In the genomic region with DNA sequence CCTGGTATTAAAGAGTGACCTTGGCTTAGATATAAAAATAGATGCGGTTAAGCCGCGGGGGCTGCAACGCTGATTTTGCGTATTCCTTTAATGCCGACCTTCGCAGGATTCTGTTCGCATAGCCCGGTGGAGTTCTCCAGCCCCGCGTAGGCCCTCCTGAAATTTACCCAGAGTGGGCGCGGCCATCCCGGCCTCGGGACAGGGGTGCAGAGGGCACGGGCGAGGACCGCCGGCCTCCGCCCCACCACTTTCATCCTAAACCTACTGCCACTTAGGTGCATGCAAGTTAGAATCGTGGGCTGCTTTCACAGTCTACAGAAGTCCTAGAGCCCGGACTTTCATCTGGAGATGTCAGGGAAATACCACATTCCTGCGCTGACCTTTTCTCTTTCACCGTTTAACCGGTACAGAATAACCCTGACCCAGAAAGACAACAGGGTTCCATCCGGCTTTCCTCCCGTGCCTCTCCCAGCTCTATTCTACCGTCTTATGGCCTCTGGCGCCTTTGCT, we compare ENCODE assay signal across 1 cellular context.
TF ChIP-seq lines count a peak whose summit lies in the region.

No MANE protein-coding gene starts in this region.

TF ChIP-seq in HepG2, 621 proteins besides CTCF, POLR2A, EP300 and RAD21 (continued from another document and continues in another):
- TF ChIP-seq, protein P1, sequence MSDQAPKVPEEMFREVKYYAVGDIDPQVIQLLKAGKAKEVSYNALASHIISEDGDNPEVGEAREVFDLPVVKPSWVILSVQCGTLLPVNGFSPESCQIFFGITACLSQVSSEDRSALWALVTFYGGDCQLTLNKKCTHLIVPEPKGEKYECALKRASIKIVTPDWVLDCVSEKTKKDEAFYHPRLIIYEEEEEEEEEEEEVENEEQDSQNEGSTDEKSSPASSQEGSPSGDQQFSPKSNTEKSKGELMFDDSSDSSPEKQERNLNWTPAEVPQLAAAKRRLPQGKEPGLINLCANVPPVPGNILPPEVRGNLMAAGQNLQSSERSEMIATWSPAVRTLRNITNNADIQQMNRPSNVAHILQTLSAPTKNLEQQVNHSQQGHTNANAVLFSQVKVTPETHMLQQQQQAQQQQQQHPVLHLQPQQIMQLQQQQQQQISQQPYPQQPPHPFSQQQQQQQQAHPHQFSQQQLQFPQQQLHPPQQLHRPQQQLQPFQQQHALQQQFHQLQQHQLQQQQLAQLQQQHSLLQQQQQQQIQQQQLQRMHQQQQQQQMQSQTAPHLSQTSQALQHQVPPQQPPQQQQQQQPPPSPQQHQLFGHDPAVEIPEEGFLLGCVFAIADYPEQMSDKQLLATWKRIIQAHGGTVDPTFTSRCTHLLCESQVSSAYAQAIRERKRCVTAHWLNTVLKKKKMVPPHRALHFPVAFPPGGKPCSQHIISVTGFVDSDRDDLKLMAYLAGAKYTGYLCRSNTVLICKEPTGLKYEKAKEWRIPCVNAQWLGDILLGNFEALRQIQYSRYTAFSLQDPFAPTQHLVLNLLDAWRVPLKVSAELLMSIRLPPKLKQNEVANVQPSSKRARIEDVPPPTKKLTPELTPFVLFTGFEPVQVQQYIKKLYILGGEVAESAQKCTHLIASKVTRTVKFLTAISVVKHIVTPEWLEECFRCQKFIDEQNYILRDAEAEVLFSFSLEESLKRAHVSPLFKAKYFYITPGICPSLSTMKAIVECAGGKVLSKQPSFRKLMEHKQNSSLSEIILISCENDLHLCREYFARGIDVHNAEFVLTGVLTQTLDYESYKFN (CRISPR knock-in tag; conservative IDR thresholded peaks at IDR 0.05), result peak; percentile 82
- no peak for TF ChIP-seq GPN1 (CRISPR knock-in tag; IDR thresholded peaks at IDR 0.05; ENCODE audit: borderline replicate concordance)
- peak; percentile 47; the same call in 1 of the 2 replicates for TF ChIP-seq DR1 (CRISPR knock-in tag; IDR thresholded peaks at IDR 0.05)
- TF ChIP-seq YY1 (IDR thresholded peaks at IDR 0.05; ENCODE audit: insufficient read depth, insufficient replicate concordance, low read depth, low read length), result no peak
- peak; percentile 67 to 90; a peak in 3 of 4 replicates for TF ChIP-seq NR2F1 (CRISPR knock-in tag; IDR thresholded peaks at IDR 0.05)
- no peak for TF ChIP-seq PCBP2 (optimal IDR thresholded peaks at IDR 0.05; ENCODE audit: low read depth, low read length, poor library complexity, severe bottlenecking)
- no peak for TF ChIP-seq ZNF329 (CRISPR knock-in tag; IDR thresholded peaks at IDR 0.05; ENCODE audit: low read depth)
- TF ChIP-seq ISL2 (CRISPR knock-in tag; IDR thresholded peaks at IDR 0.05), result peak; percentile 88
- TF ChIP-seq, protein P2, sequence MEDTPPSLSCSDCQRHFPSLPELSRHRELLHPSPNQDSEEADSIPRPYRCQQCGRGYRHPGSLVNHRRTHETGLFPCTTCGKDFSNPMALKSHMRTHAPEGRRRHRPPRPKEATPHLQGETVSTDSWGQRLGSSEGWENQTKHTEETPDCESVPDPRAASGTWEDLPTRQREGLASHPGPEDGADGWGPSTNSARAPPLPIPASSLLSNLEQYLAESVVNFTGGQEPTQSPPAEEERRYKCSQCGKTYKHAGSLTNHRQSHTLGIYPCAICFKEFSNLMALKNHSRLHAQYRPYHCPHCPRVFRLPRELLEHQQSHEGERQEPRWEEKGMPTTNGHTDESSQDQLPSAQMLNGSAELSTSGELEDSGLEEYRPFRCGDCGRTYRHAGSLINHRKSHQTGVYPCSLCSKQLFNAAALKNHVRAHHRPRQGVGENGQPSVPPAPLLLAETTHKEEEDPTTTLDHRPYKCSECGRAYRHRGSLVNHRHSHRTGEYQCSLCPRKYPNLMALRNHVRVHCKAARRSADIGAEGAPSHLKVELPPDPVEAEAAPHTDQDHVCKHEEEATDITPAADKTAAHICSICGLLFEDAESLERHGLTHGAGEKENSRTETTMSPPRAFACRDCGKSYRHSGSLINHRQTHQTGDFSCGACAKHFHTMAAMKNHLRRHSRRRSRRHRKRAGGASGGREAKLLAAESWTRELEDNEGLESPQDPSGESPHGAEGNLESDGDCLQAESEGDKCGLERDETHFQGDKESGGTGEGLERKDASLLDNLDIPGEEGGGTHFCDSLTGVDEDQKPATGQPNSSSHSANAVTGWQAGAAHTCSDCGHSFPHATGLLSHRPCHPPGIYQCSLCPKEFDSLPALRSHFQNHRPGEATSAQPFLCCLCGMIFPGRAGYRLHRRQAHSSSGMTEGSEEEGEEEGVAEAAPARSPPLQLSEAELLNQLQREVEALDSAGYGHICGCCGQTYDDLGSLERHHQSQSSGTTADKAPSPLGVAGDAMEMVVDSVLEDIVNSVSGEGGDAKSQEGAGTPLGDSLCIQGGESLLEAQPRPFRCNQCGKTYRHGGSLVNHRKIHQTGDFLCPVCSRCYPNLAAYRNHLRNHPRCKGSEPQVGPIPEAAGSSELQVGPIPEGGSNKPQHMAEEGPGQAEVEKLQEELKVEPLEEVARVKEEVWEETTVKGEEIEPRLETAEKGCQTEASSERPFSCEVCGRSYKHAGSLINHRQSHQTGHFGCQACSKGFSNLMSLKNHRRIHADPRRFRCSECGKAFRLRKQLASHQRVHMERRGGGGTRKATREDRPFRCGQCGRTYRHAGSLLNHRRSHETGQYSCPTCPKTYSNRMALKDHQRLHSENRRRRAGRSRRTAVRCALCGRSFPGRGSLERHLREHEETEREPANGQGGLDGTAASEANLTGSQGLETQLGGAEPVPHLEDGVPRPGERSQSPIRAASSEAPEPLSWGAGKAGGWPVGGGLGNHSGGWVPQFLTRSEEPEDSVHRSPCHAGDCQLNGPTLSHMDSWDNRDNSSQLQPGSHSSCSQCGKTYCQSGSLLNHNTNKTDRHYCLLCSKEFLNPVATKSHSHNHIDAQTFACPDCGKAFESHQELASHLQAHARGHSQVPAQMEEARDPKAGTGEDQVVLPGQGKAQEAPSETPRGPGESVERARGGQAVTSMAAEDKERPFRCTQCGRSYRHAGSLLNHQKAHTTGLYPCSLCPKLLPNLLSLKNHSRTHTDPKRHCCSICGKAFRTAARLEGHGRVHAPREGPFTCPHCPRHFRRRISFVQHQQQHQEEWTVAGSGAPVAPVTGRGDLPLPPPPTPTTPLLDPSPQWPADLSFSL (CRISPR knock-in tag; IDR thresholded peaks at IDR 0.05), result no peak
- no peak for TF ChIP-seq ZNF446 (CRISPR knock-in tag; IDR thresholded peaks at IDR 0.05)
- TF ChIP-seq, protein P3, sequence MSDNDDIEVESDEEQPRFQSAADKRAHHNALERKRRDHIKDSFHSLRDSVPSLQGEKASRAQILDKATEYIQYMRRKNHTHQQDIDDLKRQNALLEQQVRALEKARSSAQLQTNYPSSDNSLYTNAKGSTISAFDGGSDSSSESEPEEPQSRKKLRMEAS (IDR thresholded peaks at IDR 0.05), result peak; percentile 38
- peak; percentile 46 for TF ChIP-seq ZNF792 (CRISPR knock-in tag; IDR thresholded peaks at IDR 0.05)
- no peak for TF ChIP-seq HOXA9 (CRISPR knock-in tag; IDR thresholded peaks at IDR 0.05; ENCODE audit: borderline replicate concordance)
- TF ChIP-seq RORA (CRISPR knock-in tag; IDR thresholded peaks at IDR 0.05), result no peak
- TF ChIP-seq NFRKB (IDR thresholded peaks at IDR 0.05), result no peak
- TF ChIP-seq ZKSCAN5 (CRISPR knock-in tag; IDR thresholded peaks at IDR 0.05), result no peak
- TF ChIP-seq MBNL3 (CRISPR knock-in tag; conservative IDR thresholded peaks at IDR 0.05), result no peak
- no peak for TF ChIP-seq ZNF761 (CRISPR knock-in tag; conservative IDR thresholded peaks at IDR 0.05)
- TF ChIP-seq, protein P4, sequence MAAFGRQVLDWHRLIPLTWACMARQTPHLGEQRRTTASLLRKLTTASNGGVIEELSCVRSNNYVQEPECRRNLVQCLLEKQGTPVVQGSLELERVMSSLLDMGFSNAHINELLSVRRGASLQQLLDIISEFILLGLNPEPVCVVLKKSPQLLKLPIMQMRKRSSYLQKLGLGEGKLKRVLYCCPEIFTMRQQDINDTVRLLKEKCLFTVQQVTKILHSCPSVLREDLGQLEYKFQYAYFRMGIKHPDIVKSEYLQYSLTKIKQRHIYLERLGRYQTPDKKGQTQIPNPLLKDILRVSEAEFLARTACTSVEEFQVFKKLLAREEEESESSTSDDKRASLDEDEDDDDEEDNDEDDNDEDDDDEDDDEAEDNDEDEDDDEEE (CRISPR knock-in tag; IDR thresholded peaks at IDR 0.05), result peak; percentile 57; the same call in 1 of the 2 replicates
- TF ChIP-seq, protein P5, sequence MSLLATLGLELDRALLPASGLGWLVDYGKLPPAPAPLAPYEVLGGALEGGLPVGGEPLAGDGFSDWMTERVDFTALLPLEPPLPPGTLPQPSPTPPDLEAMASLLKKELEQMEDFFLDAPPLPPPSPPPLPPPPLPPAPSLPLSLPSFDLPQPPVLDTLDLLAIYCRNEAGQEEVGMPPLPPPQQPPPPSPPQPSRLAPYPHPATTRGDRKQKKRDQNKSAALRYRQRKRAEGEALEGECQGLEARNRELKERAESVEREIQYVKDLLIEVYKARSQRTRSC (CRISPR knock-in tag; IDR thresholded peaks at IDR 0.05; ENCODE audit: low read depth), result no peak
- no peak for TF ChIP-seq PRMT3 (CRISPR knock-in tag; IDR thresholded peaks at IDR 0.05; ENCODE audit: borderline replicate concordance, low read depth)
- TF ChIP-seq NFYC (CRISPR knock-in tag; IDR thresholded peaks at IDR 0.05), result no peak
- TF ChIP-seq ZNF251 (CRISPR knock-in tag; IDR thresholded peaks at IDR 0.05), result no peak
- no peak for TF ChIP-seq BORCS8-MEF2B (CRISPR knock-in tag; IDR thresholded peaks at IDR 0.05)
- no peak for TF ChIP-seq ZNF337 (CRISPR knock-in tag; IDR thresholded peaks at IDR 0.05; ENCODE audit: borderline replicate concordance, low read depth)
- TF ChIP-seq HCFC1 (IDR thresholded peaks at IDR 0.05; ENCODE audit: low read depth, low read length), result no peak
- TF ChIP-seq KDM6A (CRISPR knock-in tag; IDR thresholded peaks at IDR 0.05; ENCODE audit: low read depth), result no peak
- no peak for TF ChIP-seq SSRP1 (CRISPR knock-in tag; IDR thresholded peaks at IDR 0.05)
- no peak for TF ChIP-seq TBP (CRISPR knock-in tag; IDR thresholded peaks at IDR 0.05)
- no peak for TF ChIP-seq ZNF367 (CRISPR knock-in tag; IDR thresholded peaks at IDR 0.05; ENCODE audit: borderline replicate concordance)
- TF ChIP-seq KMT2B (CRISPR knock-in tag; IDR thresholded peaks at IDR 0.05), result peak; percentile 60
- TF ChIP-seq ZNF234 (CRISPR knock-in tag; conservative IDR thresholded peaks at IDR 0.05), result no peak
- TF ChIP-seq, protein P6, sequence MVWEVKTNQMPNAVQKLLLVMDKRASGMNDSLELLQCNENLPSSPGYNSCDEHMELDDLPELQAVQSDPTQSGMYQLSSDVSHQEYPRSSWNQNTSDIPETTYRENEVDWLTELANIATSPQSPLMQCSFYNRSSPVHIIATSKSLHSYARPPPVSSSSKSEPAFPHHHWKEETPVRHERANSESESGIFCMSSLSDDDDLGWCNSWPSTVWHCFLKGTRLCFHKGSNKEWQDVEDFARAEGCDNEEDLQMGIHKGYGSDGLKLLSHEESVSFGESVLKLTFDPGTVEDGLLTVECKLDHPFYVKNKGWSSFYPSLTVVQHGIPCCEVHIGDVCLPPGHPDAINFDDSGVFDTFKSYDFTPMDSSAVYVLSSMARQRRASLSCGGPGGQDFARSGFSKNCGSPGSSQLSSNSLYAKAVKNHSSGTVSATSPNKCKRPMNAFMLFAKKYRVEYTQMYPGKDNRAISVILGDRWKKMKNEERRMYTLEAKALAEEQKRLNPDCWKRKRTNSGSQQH (CRISPR knock-in tag; IDR thresholded peaks at IDR 0.05; ENCODE audit: low read depth), result no peak
- TF ChIP-seq, protein P7, sequence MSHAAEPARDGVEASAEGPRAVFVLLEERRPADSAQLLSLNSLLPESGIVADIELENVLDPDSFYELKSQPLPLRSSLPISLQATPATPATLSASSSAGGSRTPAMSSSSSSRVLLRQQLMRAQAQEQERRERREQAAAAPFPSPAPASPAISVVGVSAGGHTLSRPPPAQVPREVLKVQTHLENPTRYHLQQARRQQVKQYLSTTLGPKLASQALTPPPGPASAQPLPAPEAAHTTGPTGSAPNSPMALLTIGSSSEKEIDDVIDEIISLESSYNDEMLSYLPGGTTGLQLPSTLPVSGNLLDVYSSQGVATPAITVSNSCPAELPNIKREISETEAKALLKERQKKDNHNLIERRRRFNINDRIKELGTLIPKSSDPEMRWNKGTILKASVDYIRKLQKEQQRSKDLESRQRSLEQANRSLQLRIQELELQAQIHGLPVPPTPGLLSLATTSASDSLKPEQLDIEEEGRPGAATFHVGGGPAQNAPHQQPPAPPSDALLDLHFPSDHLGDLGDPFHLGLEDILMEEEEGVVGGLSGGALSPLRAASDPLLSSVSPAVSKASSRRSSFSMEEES (CRISPR knock-in tag; IDR thresholded peaks at IDR 0.05), result 0 out of 2 replicates have a peak, but pooled peaks have one; percentile 24
- TF ChIP-seq ZNF678 (CRISPR knock-in tag; IDR thresholded peaks at IDR 0.05), result no peak
- TF ChIP-seq, protein P8, sequence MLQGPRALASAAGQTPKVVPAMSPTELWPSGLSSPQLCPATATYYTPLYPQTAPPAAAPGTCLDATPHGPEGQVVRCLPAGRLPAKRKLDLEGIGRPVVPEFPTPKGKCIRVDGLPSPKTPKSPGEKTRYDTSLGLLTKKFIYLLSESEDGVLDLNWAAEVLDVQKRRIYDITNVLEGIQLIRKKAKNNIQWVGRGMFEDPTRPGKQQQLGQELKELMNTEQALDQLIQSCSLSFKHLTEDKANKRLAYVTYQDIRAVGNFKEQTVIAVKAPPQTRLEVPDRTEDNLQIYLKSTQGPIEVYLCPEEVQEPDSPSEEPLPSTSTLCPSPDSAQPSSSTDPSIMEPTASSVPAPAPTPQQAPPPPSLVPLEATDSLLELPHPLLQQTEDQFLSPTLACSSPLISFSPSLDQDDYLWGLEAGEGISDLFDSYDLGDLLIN (CRISPR knock-in tag; IDR thresholded peaks at IDR 0.05; ENCODE audit: borderline replicate concordance), result no peak
- no peak for TF ChIP-seq MXD4 (CRISPR knock-in tag; IDR thresholded peaks at IDR 0.05)
- TF ChIP-seq HHEX (CRISPR knock-in tag; IDR thresholded peaks at IDR 0.05), result no peak
- TF ChIP-seq ZNF101 (CRISPR knock-in tag; IDR thresholded peaks at IDR 0.05; ENCODE audit: borderline replicate concordance, low read depth), result no peak
- no peak for TF ChIP-seq ZFP90 (CRISPR knock-in tag; IDR thresholded peaks at IDR 0.05; ENCODE audit: borderline replicate concordance)
- no peak for TF ChIP-seq ZNF616 (CRISPR knock-in tag; IDR thresholded peaks at IDR 0.05; ENCODE audit: low read depth)
- no peak for TF ChIP-seq ZFP82 (CRISPR knock-in tag; IDR thresholded peaks at IDR 0.05; ENCODE audit: borderline replicate concordance)
- TF ChIP-seq HOXD1 (CRISPR knock-in tag; IDR thresholded peaks at IDR 0.05), result peak; percentile 51; the same call in 1 of the 2 replicates
